In genomic region chr11:91194551-91194950, GRCh38 we compare ENCODE assay signal across 16 cellular contexts.
DNase-seq lines count a peak whose midpoint lies in the region; ATAC-seq, FAIRE-seq and TF ChIP-seq lines count a peak whose summit lies in the region.
"Had no signal": no experiment of that assay in that cellular context is flagged by ENCODE, and none has a peak within 500 bp of the region (broad histone marks: within the 10 kb centered on the region; RNA-seq: fewer than 3 reads in every experiment).

No MANE protein-coding gene starts in this region.

- ATAC-seq in GM18517 (IDR thresholded peaks at IDR 0.05; ENCODE audit: unreplicated experiment) = no peak
- ATAC-seq: CD8-positive, alpha-beta T cell had no signal

- WGBS in tibial nerve, 2 donors = 9 to 12% methylated on average over 1 of the region's 1 CpG

- intact Hi-C loops in endothelial cell of umbilical vein (cut with micrococcal nuclease) = no loop called here

- POLR2A ChIA-PET in endothelial cell of umbilical vein (lab: Charles Lee) = no interaction called here

- no peaks in the 10 kb centered on the region for H4K20me1 ChIP-seq in endothelial cell of umbilical vein (replicated peaks; ENCODE audit: control insufficient read depth, extremely low read depth, insufficient read depth, low read length)

- no peak overlapping the region for H3K9ac ChIP-seq in endothelial cell of umbilical vein (replicated peaks; ENCODE audit: extremely low read depth, insufficient read depth, low read length)
- no peak overlapping the region for H3K9ac ChIP-seq in skeletal muscle satellite cell (ENCODE audit: low read depth, low read length)

- peak; percentile 50 for DNase-seq in NCI-H1105 treated with DMSO at 0.1 percent for 48 hours (lab: John Stamatoyannopoulos, UW)
- DNase-seq in NCI-H2227 (lab: John Stamatoyannopoulos, UW; ENCODE audit: unreplicated experiment) = peak; percentile 13
- DNase-seq in endothelial cell of umbilical vein (ENCODE audit: low read depth, low spot score) = peak; percentile 30
- DNase-seq in tibial nerve (ENCODE audit: low spot score in 2 of 2) = no peak
- no peak for DNase-seq in NCI-H1092 (lab: John Stamatoyannopoulos, UW)
- DNase-seq: CD8-positive, alpha-beta T cell; COR-L47; DMS153; GF-D8; HCEC 1CT; HFFc6 had no signal

- no peaks in the 10 kb centered on the region for H3K79me2 ChIP-seq in endothelial cell of umbilical vein (ENCODE audit: control insufficient read depth, insufficient read depth, low read length)

- H3K27ac ChIP-seq in endothelial cell of umbilical vein (ENCODE audit: insufficient read depth, low read depth, low read length) = no peak overlapping the region
- H3K27ac ChIP-seq in tibial nerve = no peak overlapping the region

- no peaks in the 10 kb centered on the region for H3K9me1 ChIP-seq in endothelial cell of umbilical vein (replicated peaks; ENCODE audit: control insufficient read depth, extremely low read depth, insufficient read depth, low read length)

- TF ChIP-seq POLR2A in endothelial cell of umbilical vein (IDR thresholded peaks at IDR 0.05; ENCODE audit: low read depth, low read length) = no peak
- TF ChIP-seq POLR2A in tibial nerve (IDR thresholded peaks at IDR 0.05) = no peak

- TF ChIP-seq EP300 in tibial nerve (IDR thresholded peaks at IDR 0.05) = no peak

- no peak overlapping the region for H3K4me3 ChIP-seq in endothelial cell of umbilical vein (replicated peaks in 1 of 3; ENCODE audit: insufficient read depth in 1 of 3, low read depth in 1 of 3, low read length in 3 of 3)
- no peak overlapping the region for H3K4me3 ChIP-seq in skeletal muscle satellite cell (ENCODE audit: low read length)
- H3K4me3 ChIP-seq in tibial nerve = no peak overlapping the region

- no peak for FAIRE-seq in endothelial cell of umbilical vein (lab: Jason Lieb, UNC)
- FAIRE-seq: A204.1, D721Med, H1 had no signal

- H3K4me2 ChIP-seq in endothelial cell of umbilical vein (ENCODE audit: insufficient read depth, low read length) = no peak overlapping the region
- peak overlapping the region; percentile 17 for H3K4me2 ChIP-seq in skeletal muscle satellite cell (ENCODE audit: low read length)

- no peaks in the 10 kb centered on the region for H3K36me3 ChIP-seq in endothelial cell of umbilical vein (ENCODE audit: control insufficient read depth in 2 of 2, extremely low read depth in 1 of 2, insufficient read depth in 2 of 2, low read length in 2 of 2)
- H3K36me3 ChIP-seq in skeletal muscle satellite cell (ENCODE audit: insufficient read depth, low read length) = no peaks in the 10 kb centered on the region
- H3K36me3 ChIP-seq in tibial nerve = no peaks in the 10 kb centered on the region

- H3K4me1 ChIP-seq in endothelial cell of umbilical vein (ENCODE audit: control insufficient read depth, extremely low read depth, insufficient read depth, low read length) (no peaks in the 10 kb centered on the region), skeletal muscle satellite cell (ENCODE audit: control insufficient read depth, insufficient read depth, low read length) (peaks cover 6% of the 10 kb centered on the region), tibial nerve (no peaks in the 10 kb centered on the region)

- no peak overlapping the region for H2AFZ ChIP-seq in endothelial cell of umbilical vein (ENCODE audit: low read depth, low read length)

- CTCF ChIA-PET in endothelial cell of umbilical vein (lab: Charles Lee) = interaction anchor here (0.6 kb wide), 1 partner anchor 729 kb away, joined by 3 read pairs; no protein-coding TSS in a partner anchor

- H3K9me3 ChIP-seq in endothelial cell of umbilical vein (replicated peaks; ENCODE audit: control insufficient read depth, insufficient read depth, low read length) (no peaks in the 10 kb centered on the region), skeletal muscle satellite cell (replicated peaks; ENCODE audit: low read length) (no peaks in the 10 kb centered on the region), tibial nerve (no peaks in the 10 kb centered on the region)

- no peak for TF ChIP-seq CTCF in endothelial cell of umbilical vein (IDR thresholded peaks at IDR 0.05; ENCODE audit: extremely low read depth in 1 of 2, insufficient read depth in 1 of 2, low read depth in 1 of 2, low read length in 2 of 2)
- TF ChIP-seq CTCF in tibial nerve (IDR thresholded peaks at IDR 0.05) = no peak

- H3K27me3 ChIP-seq in endothelial cell of umbilical vein (ENCODE audit: control insufficient read depth in 2 of 2, insufficient read depth in 2 of 2, low read length in 2 of 2) (no peaks in the 10 kb centered on the region), skeletal muscle satellite cell (ENCODE audit: control insufficient read depth, insufficient read depth, low read length) (no peaks in the 10 kb centered on the region), tibial nerve (no peaks in the 10 kb centered on the region)

- dilution Hi-C loops in endothelial cell of umbilical vein (cut with MboI; ENCODE audit: extremely low pct_ligation_motif_present, low sequenced_read_pairs) = no loop called here

- BruUV-seq in endothelial cell of umbilical vein (replicated peaks; lab: Mats Ljungman, UMichigan) = no TSS peak

TF ChIP-seq in endothelial cell of umbilical vein, 7 proteins besides CTCF, POLR2A, EP300 and RAD21:
- no peak for TF ChIP-seq JUN (IDR thresholded peaks at IDR 0.05; ENCODE audit: borderline replicate concordance, insufficient read depth, insufficient read length, low read depth)
- TF ChIP-seq MAX (IDR thresholded peaks at IDR 0.05; ENCODE audit: insufficient read depth, insufficient read length) = no peak
- TF ChIP-seq FOS (IDR thresholded peaks at IDR 0.05; ENCODE audit: borderline replicate concordance, insufficient read depth, low read length) = no peak
- TF ChIP-seq GATA2 (IDR thresholded peaks at IDR 0.05; ENCODE audit: insufficient read depth, insufficient read length, low read depth, low read length) = no peak
- no peak for TF ChIP-seq MYC (IDR thresholded peaks at IDR 0.05; ENCODE audit: low read depth, low read length)
- TF ChIP-seq EZH2 (IDR thresholded peaks at IDR 0.05; ENCODE audit: borderline replicate concordance, low read depth, low read length, severe bottlenecking) = no peak
- no peak for TF ChIP-seq POLR2AphosphoS5 (IDR thresholded peaks at IDR 0.05; ENCODE audit: insufficient read depth, low read depth, low read length)

Comparison
In these comparisons a context has a peak if more than half of its experiments do, and no peak if none do; other contexts are left out.
1. DNase-seq: peak in NCI-H1105 treated with DMSO at 0.1 percent for 48 hours (single experiment), NCI-H2227 (single experiment) and endothelial cell of umbilical vein (single experiment); none in tibial nerve (0 of 2) and NCI-H1092 (single experiment).